ENCODE assay signal across 28 cellular contexts in genomic region chr7:41257660-41258059, GRCh38.
"Had no signal": no experiment of that assay in that cellular context is flagged by ENCODE, and none has a peak within 500 bp of the region (broad histone marks: within the 10 kb centered on the region; RNA-seq: fewer than 3 reads in every experiment).

No MANE protein-coding gene starts in this region.

- H3K4me3 ChIP-seq: adrenal gland, breast epithelium, coronary artery, dorsolateral prefrontal cortex had no signal

- H3K4me1 ChIP-seq: adrenal gland, breast epithelium had no signal

- H3K27ac ChIP-seq: adrenal gland, breast epithelium, coronary artery, dorsolateral prefrontal cortex, VCaP had no signal

- ATAC-seq: activated CD8-positive, alpha-beta memory T cell treated with anti-CD3 and anti-CD28 coated beads, Interleukin-2, amount 10 ng/mL, durations not matched to agents 7 days and 5 days; activated naive CD8-positive, alpha-beta T cell treated with anti-CD3 and anti-CD28 coated beads, Interleukin-2, amount 50 U/mL, for 24 hours; esophagus mucosa; WTC11 had no signal

- H3K9me3 ChIP-seq: adrenal gland, breast epithelium had no signal

- DNase-seq: activated CD4-positive, alpha-beta memory T cell treated with anti-CD3 and anti-CD28 coated beads, Interleukin-2, amount 10 ng/mL, durations not matched to agents 7 days and 5 days; activated CD4-positive, alpha-beta T cell treated with anti-CD3 and anti-CD28 coated beads for 1 hour; activated CD4-positive, alpha-beta T cell treated with anti-CD3 and anti-CD28 coated beads for 4 hours; activated CD4-positive, alpha-beta T cell treated with anti-CD3 and anti-CD28 coated beads, Interleukin-2, amount 10 ng/mL, durations not matched to agents 7 days and 5 days; activated CD4-positive, alpha-beta T cell treated with anti-CD3 and anti-CD28 coated beads, Interleukin-2, amount 50 U/mL, for 4 hours; activated CD8-positive, alpha-beta memory T cell treated with anti-CD3 and anti-CD28 coated beads, Interleukin-2, amount 10 ng/mL, durations not matched to agents 7 days and 5 days; activated CD8-positive, alpha-beta memory T cell treated with anti-CD3 and anti-CD28 coated beads, Interleukin-2, amount 50 U/mL, for 4 hours; activated effector memory CD4-positive, alpha-beta T cell treated with anti-CD3 and anti-CD28 coated beads, Interleukin-2, amount 50 U/mL, for 16 hours; activated naive CD4-positive, alpha-beta T cell treated with anti-CD3 and anti-CD28 coated beads for 36 hours; activated naive CD8-positive, alpha-beta T cell treated with anti-CD3 and anti-CD28 coated beads for 36 hours; activated naive CD8-positive, alpha-beta T cell treated with anti-CD3 and anti-CD28 coated beads, Interleukin-2, amount 50 U/mL, for 24 hours; activated T-cell treated with anti-CD3 and anti-CD28 coated beads, Interleukin-2, amount 50 U/mL, for 1 hour; activated T-cell treated with anti-CD3 and anti-CD28 coated beads, Interleukin-2, amount 50 U/mL, for 48 hours; adrenal gland; amygdala; aorta; dorsolateral prefrontal cortex; effector memory CD4-positive, alpha-beta T cell; endodermal cell; foreskin fibroblast; head of caudate nucleus had no signal

- H3K36me3 ChIP-seq: adrenal gland, breast epithelium had no signal

- H3K27me3 ChIP-seq: adrenal gland, breast epithelium, dorsolateral prefrontal cortex had no signal

- FAIRE-seq: frontal cortex, TTC549 had no signal
